ENCODE assay signal across 20 cellular contexts in genomic region chr1:40922969-40923368, GRCh38. TPM values are rescaled to one million over a fixed set of nuclear protein-coding genes. Genes with fewer than 3 reads are reported as not detected.
DNase-seq lines count a peak whose midpoint lies in the region; ATAC-seq and TF ChIP-seq lines count a peak whose summit lies in the region.
"Had no signal": no experiment of that assay in that cellular context is flagged by ENCODE, and none has a peak within 500 bp of the region (broad histone marks: within the 10 kb centered on the region; RNA-seq: fewer than 3 reads in every experiment).

No MANE protein-coding gene starts in this region.

- H3K36me3 ChIP-seq in BE2C: no peaks in the 10 kb centered on the region
- no peaks in the 10 kb centered on the region for H3K36me3 ChIP-seq in HUES64 (ENCODE audit: insufficient read depth, low read length)
- H3K36me3 ChIP-seq in parathyroid adenoma (ENCODE audit: control insufficient read depth, insufficient read depth, low read length): no peaks in the 10 kb centered on the region

- TF ChIP-seq CTCF in BE2C (IDR thresholded peaks at IDR 0.05; ENCODE audit: low read depth, low read length) (no peak), parathyroid adenoma (IDR thresholded peaks at IDR 0.05) (no peak)

- no peaks in the 10 kb centered on the region for H3K27me3 ChIP-seq in BE2C
- H3K27me3 ChIP-seq in HUES64 (ENCODE audit: insufficient read depth, low read length): no peaks in the 10 kb centered on the region
- H3K27me3 ChIP-seq in parathyroid adenoma (ENCODE audit: control insufficient read depth, insufficient read depth, low read length): no peaks in the 10 kb centered on the region

- no peaks in the 10 kb centered on the region for H3K4me1 ChIP-seq in BE2C
- no peaks in the 10 kb centered on the region for H3K4me1 ChIP-seq in HUES64 (ENCODE audit: insufficient read depth, low read length)
- H3K4me1 ChIP-seq in parathyroid adenoma: no peaks in the 10 kb centered on the region

- peak; percentile 67 for ATAC-seq in esophagus mucosa
- ATAC-seq in GM18505 (IDR thresholded peaks at IDR 0.05; ENCODE audit: unreplicated experiment): no peak
- no peak for ATAC-seq in HG03139 (IDR thresholded peaks at IDR 0.05; ENCODE audit: unreplicated experiment)
- ATAC-seq: stimulated activated memory B cell treated with anti-CD40 and anti-IgM and Interleukin-4, amounts not matched to agents 10 μg/mL and 1 μg/mL and 100 μg/mL, for 72 hours had no signal

- 90% methylated on average over 11 of the region's 11 CpGs for WGBS in HUES64

- no peaks in the 10 kb centered on the region for H3K79me2 ChIP-seq in parathyroid adenoma

- H3K9me3 ChIP-seq in BE2C (no peaks in the 10 kb centered on the region), HUES64 (ENCODE audit: insufficient read depth, low read depth, low read length) (no peaks in the 10 kb centered on the region), parathyroid adenoma (ENCODE audit: control insufficient read depth, low read length) (no peaks in the 10 kb centered on the region)

- no peak overlapping the region for H3K4me3 ChIP-seq in BE2C (ENCODE audit: low read depth, low read length)
- H3K4me3 ChIP-seq in HUES64 (ENCODE audit: low read length): no peak overlapping the region
- no peak overlapping the region for H3K4me3 ChIP-seq in parathyroid adenoma (ENCODE audit: low read depth, low read length)

- peak overlapping the region; percentile 70 for H2AFZ ChIP-seq in parathyroid adenoma

- no peak for TF ChIP-seq POLR2A in GM18505 (IDR thresholded peaks at IDR 0.05; ENCODE audit: borderline replicate concordance, extremely low read depth, insufficient read depth, insufficient read length)

- peak; percentile 12 for DNase-seq in BE2C
- DNase-seq in NCI-H446 (lab: John Stamatoyannopoulos, UW): no peak
- DNase-seq in HCEC 1CT: no peak
- DNase-seq: effector CD8-positive, alpha-beta T cell; glutamatergic neuron; immature natural killer cell; mammary epithelial cell; MV-4-11; NCI-H187 treated with DMSO at 0.1 percent for 48 hours; NCI-H510A treated with DMSO at 0.1 percent for 48 hours; SIG-M5; stimulated activated CD4-positive, alpha-beta T cell treated with anti-CD3 and anti-CD28 coated beads, Interleukin-15, amount 100 ng/mL, for 24 hours; trophoblast cell had no signal

- H3K9ac ChIP-seq in HUES64 (ENCODE audit: low read depth, low read length) (0 out of 2 replicates have a peak overlapping the region, but pooled peaks have one; percentile 9), parathyroid adenoma (no peak overlapping the region)

- H3K27ac ChIP-seq in HUES64 (ENCODE audit: low read depth, low read length): no peak overlapping the region
- H3K27ac ChIP-seq in parathyroid adenoma: peak overlapping the region; percentile 47
- H3K27ac ChIP-seq: HL-60 had no signal

- no peak overlapping the region for H3K4me2 ChIP-seq in parathyroid adenoma (ENCODE audit: low read length)

RNA-seq across cellular contexts. Expression of gene CTPS1, which starts 56.5 kb away (rescaled TPM):
- 30.4 TPM for polyA plus RNA-seq in BE2C (2012; ENCODE audit: insufficient read depth, insufficient read length, low read depth)
- polyA plus RNA-seq in HUES64 (2013, experiment 1 of 2): 81.1 TPM
- 70.4 TPM for polyA plus RNA-seq in HUES64 (2013, experiment 2 of 2)
- total RNA-seq in esophagus mucosa: 24.0 TPM
